ENCODE assay signal across 13 cellular contexts in the genomic region with DNA sequence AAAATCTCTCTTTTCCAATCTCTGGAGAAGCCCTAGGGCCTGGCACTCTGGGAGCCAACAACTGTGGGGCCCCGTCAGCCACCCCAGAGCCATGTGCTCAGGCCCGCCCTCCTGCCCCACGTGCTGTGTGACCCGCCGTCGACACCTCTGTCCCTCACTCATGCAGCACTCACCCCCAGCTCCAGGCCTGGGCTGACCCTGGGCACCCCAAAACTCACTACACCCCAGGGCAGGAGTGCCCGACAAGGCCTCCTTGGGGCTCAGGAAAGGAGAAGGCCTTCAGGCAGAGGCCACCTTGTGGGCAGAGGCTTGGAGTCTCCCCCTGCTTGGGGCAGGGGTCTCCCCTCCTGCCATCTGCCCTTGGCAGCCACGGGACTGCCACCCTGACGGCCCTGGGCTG. TPM values are rescaled to one million over a fixed set of nuclear protein-coding genes. Genes with fewer than 3 reads are reported as not detected.
A peak's percentile ranks its signal among the peaks of the same experiment; 100 is the strongest.
DNase-seq lines count a peak whose midpoint lies in the region; ATAC-seq, FAIRE-seq and TF ChIP-seq lines count a peak whose summit lies in the region.
"Had no signal": no experiment of that assay in that cellular context is flagged by ENCODE, and none has a peak within 500 bp of the region (broad histone marks: within the 10 kb centered on the region; RNA-seq: fewer than 3 reads in every experiment).

No MANE protein-coding gene starts in this region.

- no peak for ATAC-seq in K562
- ATAC-seq in natural killer cell treated with Interleukin-12 subunit alpha and Interleukin-12 subunit beta and Interleukin-15 and Interleukin-18, amount 100 ng/mL, for 72 hours: no peak

- POLR2A ChIA-PET in K562 (lab: Yijun Ruan, JAX): no interaction called here

- peak overlapping the region in 1 of 2 experiments; percentile 90; a peak in 2 of 4 replicates for H3K9ac ChIP-seq in K562 (ENCODE audit: insufficient read depth in 1 of 2, low read depth in 2 of 2, low read length in 2 of 2)

- no peaks in the 10 kb centered on the region for H3K9me3 ChIP-seq in K562 (replicated peaks; ENCODE audit: control insufficient read depth, insufficient read depth, low read depth, low read length)
- H3K9me3 ChIP-seq: Peyer's patch had no signal

- peaks cover 2 to 20% of the 10 kb centered on the region in 2 donors for H3K4me1 Mint-ChIP-seq in natural killer cell treated with Interleukin-12 subunit alpha and Interleukin-12 subunit beta and Interleukin-15 and Interleukin-18, amount 100 ng/mL, for 72 hours (ENCODE audit: low read depth in 2 of 2)

- no TSS peak for BruUV-seq in K562 (replicated peaks; lab: Mats Ljungman, UMichigan)

- no peak for TF ChIP-seq POLR2A in K562 (conservative IDR thresholded peaks at IDR 0.05)

- H2AFZ ChIP-seq in K562 (ENCODE audit: low read depth, low read length): no peak overlapping the region

- H3K4me1 ChIP-seq in K562 (replicated peaks in 1 of 2; ENCODE audit: control insufficient read depth in 2 of 2, insufficient read depth in 2 of 2, low read length in 2 of 2): peaks cover 16 to 98% of the 10 kb centered on the region in 2 experiments; a peak in 4 of 5 replicates

- DNase-seq in GM12864 (ENCODE audit: low read depth) (no peak), K562 (ENCODE audit: extremely low read depth in 1 of 4, low spot score in 3 of 4) (no peak), NCI-H1105 treated with DMSO at 0.1 percent for 48 hours (lab: John Stamatoyannopoulos, UW) (no peak), SHP77 treated with DMSO at 0.1 percent for 48 hours (lab: John Stamatoyannopoulos, UW) (no peak), mucosa of gallbladder (ENCODE audit: low spot score) (no peak)
- DNase-seq in natural killer cell treated with Interleukin-12 subunit alpha and Interleukin-12 subunit beta and Interleukin-15 and Interleukin-18, amount 100 ng/mL, for 72 hours (ENCODE audit: low spot score): no peak
- DNase-seq: NCI-H2227 treated with DMSO at 0.1 percent for 48 hours; stimulated activated CD4-positive, alpha-beta T cell treated with anti-CD3 and anti-CD28 coated beads, Interleukin-2, amount 100 ng/mL, for 24 hours had no signal

- CTCF ChIA-PET in K562 (lab: Yijun Ruan, JAX; ENCODE audit: low intra/inter-chr PET ratio): no interaction called here

- FAIRE-seq in K562 (lab: Jason Lieb, UNC): no peak

- 0 out of 2 replicates have a peak, but pooled peaks cover 4% of the 10 kb centered on the region for H4K20me1 ChIP-seq in K562 (replicated peaks; ENCODE audit: control insufficient read depth, insufficient read depth, low read length)

- H3K4me2 ChIP-seq in K562 (ENCODE audit: insufficient read depth, low read length): peak overlapping the region; percentile 50; the same call in 1 of the 2 replicates

- H3K4me3 Mint-ChIP-seq in natural killer cell treated with Interleukin-12 subunit alpha and Interleukin-12 subunit beta and Interleukin-15 and Interleukin-18, amount 100 ng/mL, for 72 hours: peak overlapping the region; percentile 76

- TF ChIP-seq CTCF in C4-2B (conservative IDR thresholded peaks at IDR 0.05) (no peak), GM12864 (IDR thresholded peaks at IDR 0.05; ENCODE audit: low read depth, low read length, missing control alignments) (no peak), K562 (IDR thresholded peaks at IDR 0.05 in 2 of 3, conservative IDR thresholded peaks at IDR 0.05 in 1 of 3; ENCODE audit: insufficient read depth in 2 of 3, low read depth in 1 of 3, low read length in 3 of 3) (no peak)

- no peaks in the 10 kb centered on the region for H3K36me3 ChIP-seq in K562 (ENCODE audit: control insufficient read depth, insufficient read depth, low read length)
- H3K36me3 ChIP-seq: cardiac muscle cell, Peyer's patch had no signal

- H3K27ac ChIP-seq in C4-2B (peak overlapping the region; percentile 66; the same call in 1 of the 2 replicates), K562 (ENCODE audit: extremely low read depth, low read depth, low read length) (no peak overlapping the region)
- H3K27ac ChIP-seq: cardiac muscle cell, epithelial cell of prostate, HL-60 had no signal

- intact Hi-C loops in K562 (cut with micrococcal nuclease): loop anchor here (5.0 to 10.0 kb wide), 3 partner anchors 55 to 305 kb away; a partner anchor contains a TSS

- H3K4me3 ChIP-seq in GM12864 (ENCODE audit: low read depth, low read length) (peak overlapping the region; percentile 56; the same call in 1 of the 2 replicates), K562 (no peak overlapping the region)

- H3K27ac Mint-ChIP-seq in natural killer cell treated with Interleukin-12 subunit alpha and Interleukin-12 subunit beta and Interleukin-15 and Interleukin-18, amount 100 ng/mL, for 72 hours: peak overlapping the region; percentile 87 to 88

- no peaks in the 10 kb centered on the region for H3K27me3 Mint-ChIP-seq in natural killer cell treated with Interleukin-12 subunit alpha and Interleukin-12 subunit beta and Interleukin-15 and Interleukin-18, amount 100 ng/mL, for 72 hours

- H3K9me1 ChIP-seq in K562 (ENCODE audit: control insufficient read depth, insufficient read depth, low read length): no peaks in the 10 kb centered on the region

- no peaks in the 10 kb centered on the region for H3K27me3 ChIP-seq in K562 (ENCODE audit: control insufficient read depth in 2 of 2, insufficient read depth in 2 of 2, low read length in 2 of 2)
- H3K27me3 ChIP-seq: cardiac muscle cell, Peyer's patch had no signal

- TF ChIP-seq EP300 in K562 (IDR thresholded peaks at IDR 0.05; ENCODE audit: low read length): no peak

- in situ Hi-C loops in K562 (cut with MboI): no loop called here

- 100% methylated on average over 2 of the region's 9 CpGs for WGBS in K562 (ENCODE audit: insufficient coverage, low coverage, missing lambda C conversion rate)

- no peak for TF ChIP-seq RAD21 in K562 (CRISPR knock-in tag; conservative IDR thresholded peaks at IDR 0.05 in 1 of 2, IDR thresholded peaks at IDR 0.05 in 1 of 2)

- no peaks in the 10 kb centered on the region for H3K9me3 Mint-ChIP-seq in natural killer cell treated with Interleukin-12 subunit alpha and Interleukin-12 subunit beta and Interleukin-15 and Interleukin-18, amount 100 ng/mL, for 72 hours

- H3K79me2 ChIP-seq in K562 (ENCODE audit: control insufficient read depth, insufficient read depth, low read length): peaks cover 3% of the 10 kb centered on the region; the same call in 2 of the 3 replicates

- H3K36me3 Mint-ChIP-seq in natural killer cell treated with Interleukin-12 subunit alpha and Interleukin-12 subunit beta and Interleukin-15 and Interleukin-18, amount 100 ng/mL, for 72 hours: no peaks in the 10 kb centered on the region

RNA-seq across cellular contexts. Expression of a gene that starts 5.7 kb away (rescaled TPM):
- total RNA-seq in K562 (2011; cell fraction: chromatin; rRNA removed; ENCODE audit: low replicate concordance): 13.3 and 32.0 TPM in 2 replicates
- 19.7 and 19.9 TPM in 2 replicates for total RNA-seq in K562 (2011; cell fraction: nucleolus; rRNA removed)
- total RNA-seq in K562 (2011; cell fraction: nucleoplasm; rRNA removed): 9.6 and 13.4 TPM in 2 replicates
- total RNA-seq in K562 (2014; rRNA removed): 4.9 and 6.2 TPM in 2 replicates
- total RNA-seq in K562 (2014; rRNA removed; fragmentation: Illumina TruSeq; extraction: Trizol): 2.6 and 3.1 TPM in 2 replicates
- 5.1 and 5.9 TPM in 2 replicates for total RNA-seq in K562 (2015; rRNA removed; fragmentation: Illumina TruSeq; extraction: Trizol)
- total RNA-seq in K562 (2021): 9.1 and 10.0 TPM in 2 replicates
- 3.8 and 4.1 TPM in 2 replicates for polyA plus RNA-seq in K562 (2011; rRNA removed)
- 2.8 TPM in 2 replicates for polyA plus RNA-seq in K562 (2011; cell fraction: cytosol; rRNA removed)
- polyA plus RNA-seq in K562 (2011; cell fraction: nucleus; rRNA removed): 18.2 and 29.5 TPM in 2 replicates
- polyA plus RNA-seq in K562 (2012): 9.3 and 13.7 TPM in 2 replicates
- polyA plus RNA-seq in K562 (2014; fragmentation: Illumina TruSeq; extraction: Trizol): 3.4 and 5.5 TPM in 2 replicates
- 1 to 10 TPM; 1.4 TPM for polyA plus RNA-seq in K562 (2014; fragmentation: Nextera tagmentation; extraction: Ambion mirVana)
- polyA plus RNA-seq in K562 (2014; rRNA removed): 6.0 and 6.9 TPM in 2 replicates
- polyA minus RNA-seq in K562 (2011; rRNA and poly(A)+ RNA removed): 3.1 and 4.0 TPM in 2 replicates
- 0.76 and 1.5 TPM in 2 replicates for polyA minus RNA-seq in K562 (2011; cell fraction: cytosol; rRNA and poly(A)+ RNA removed)
- 11.0 and 13.6 TPM in 2 replicates for polyA minus RNA-seq in K562 (2011; cell fraction: nucleus; rRNA and poly(A)+ RNA removed)
- 10 to 100 TPM; 13.5 to 24.6 TPM for total RNA-seq in natural killer cell treated with Interleukin-12 subunit alpha and Interleukin-12 subunit beta and Interleukin-15 and Interleukin-18, amount 100 ng/mL, for 72 hours
- 17.8 TPM for total RNA-seq in mucosa of gallbladder

RNA-seq across cellular contexts. Expression of a gene that starts 6.0 kb away (rescaled TPM):
- total RNA-seq in K562 (2011; cell fraction: chromatin; rRNA removed; ENCODE audit: low replicate concordance): 72.8 and 88.6 TPM in 2 replicates
- 122 and 189 TPM in 2 replicates for total RNA-seq in K562 (2011; cell fraction: nucleolus; rRNA removed)
- total RNA-seq in K562 (2011; cell fraction: nucleoplasm; rRNA removed): 125 and 130 TPM in 2 replicates
- total RNA-seq in K562 (2014; rRNA removed) (746 and 978 TPM in 2 replicates), K562 (2014; rRNA removed; fragmentation: Illumina TruSeq; extraction: Trizol) (839 and 887 TPM in 2 replicates), K562 (2015; rRNA removed; fragmentation: Illumina TruSeq; extraction: Trizol) (914 and 930 TPM in 2 replicates), K562 (2021) (509 and 535 TPM in 2 replicates), mucosa of gallbladder (252 TPM)
- polyA plus RNA-seq in K562 (2011; rRNA removed) (573 and 595 TPM in 2 replicates), K562 (2014; fragmentation: Illumina TruSeq; extraction: Trizol) (632 and 822 TPM in 2 replicates), K562 (2014; fragmentation: Nextera tagmentation; extraction: Ambion mirVana) (1,000 to 10,000 TPM; 2,400 to 2,480 TPM), K562 (2014; rRNA removed) (987 and 1,053 TPM in 2 replicates)
- 589 and 678 TPM in 2 replicates for polyA plus RNA-seq in K562 (2011; cell fraction: cytosol; rRNA removed)
- polyA plus RNA-seq in K562 (2011; cell fraction: nucleus; rRNA removed): 222 and 265 TPM in 2 replicates
- 689 and 2,439 TPM in 2 replicates for polyA plus RNA-seq in K562 (2012)
- 147 and 173 TPM in 2 replicates for polyA minus RNA-seq in K562 (2011; rRNA and poly(A)+ RNA removed)
- polyA minus RNA-seq in K562 (2011; cell fraction: cytosol; rRNA and poly(A)+ RNA removed): 96.7 and 103 TPM in 2 replicates
- 41.5 and 69.1 TPM in 2 replicates for polyA minus RNA-seq in K562 (2011; cell fraction: nucleus; rRNA and poly(A)+ RNA removed)
- 100 to 1,000 TPM; 187 to 224 TPM for total RNA-seq in natural killer cell treated with Interleukin-12 subunit alpha and Interleukin-12 subunit beta and Interleukin-15 and Interleukin-18, amount 100 ng/mL, for 72 hours

RNA-seq across cellular contexts. Expression of a gene that starts 8.9 kb away (rescaled TPM):
- total RNA-seq in K562 (2011; cell fraction: chromatin; rRNA removed; ENCODE audit: low replicate concordance): not detected in 2 replicates
- total RNA-seq in K562 (2011; cell fraction: nucleolus; rRNA removed): 0.39 TPM in 1 of 2 replicates, not detected in the other
- 0.61 TPM in 1 of 2 replicates, not detected in the other for total RNA-seq in K562 (2011; cell fraction: nucleoplasm; rRNA removed)
- total RNA-seq in K562 (2014; rRNA removed) (not detected in 2 replicates), K562 (2014; rRNA removed; fragmentation: Illumina TruSeq; extraction: Trizol) (not detected in 2 replicates), K562 (2015; rRNA removed; fragmentation: Illumina TruSeq; extraction: Trizol) (not detected in 2 replicates), K562 (2021) (0.24 and 0.29 TPM in 2 replicates), mucosa of gallbladder (13.9 TPM)
- polyA plus RNA-seq in K562 (2011; rRNA removed) (not detected in 2 replicates), K562 (2014; fragmentation: Illumina TruSeq; extraction: Trizol) (not detected in 2 replicates), K562 (2014; fragmentation: Nextera tagmentation; extraction: Ambion mirVana) (not detected), K562 (2014; rRNA removed) (0.18 and 0.41 TPM in 2 replicates)
- polyA plus RNA-seq in K562 (2011; cell fraction: cytosol; rRNA removed): 0.03 and 0.22 TPM in 2 replicates
- 0.25 and 0.55 TPM in 2 replicates for polyA plus RNA-seq in K562 (2011; cell fraction: nucleus; rRNA removed)
- 0.21 and 0.30 TPM in 2 replicates for polyA plus RNA-seq in K562 (2012)
- not detected in 2 replicates for polyA minus RNA-seq in K562 (2011; rRNA and poly(A)+ RNA removed)
- not detected in 2 replicates for polyA minus RNA-seq in K562 (2011; cell fraction: cytosol; rRNA and poly(A)+ RNA removed)
- not detected in 2 replicates for polyA minus RNA-seq in K562 (2011; cell fraction: nucleus; rRNA and poly(A)+ RNA removed)
- total RNA-seq in natural killer cell treated with Interleukin-12 subunit alpha and Interleukin-12 subunit beta and Interleukin-15 and Interleukin-18, amount 100 ng/mL, for 72 hours: 10 to 100 TPM; 10.5 to 15.9 TPM

RNA-seq across cellular contexts. Expression of a gene that starts 25.5 kb away (rescaled TPM):
- total RNA-seq in K562 (2011; cell fraction: chromatin; rRNA removed; ENCODE audit: low replicate concordance): 122 and 175 TPM in 2 replicates
- total RNA-seq in K562 (2011; cell fraction: nucleolus; rRNA removed): 123 and 128 TPM in 2 replicates
- 119 and 129 TPM in 2 replicates for total RNA-seq in K562 (2011; cell fraction: nucleoplasm; rRNA removed)
- 31.3 and 39.9 TPM in 2 replicates for total RNA-seq in K562 (2014; rRNA removed)
- 13.3 and 14.7 TPM in 2 replicates for total RNA-seq in K562 (2014; rRNA removed; fragmentation: Illumina TruSeq; extraction: Trizol)
- total RNA-seq in K562 (2015; rRNA removed; fragmentation: Illumina TruSeq; extraction: Trizol): 19.1 and 20.3 TPM in 2 replicates
- total RNA-seq in K562 (2021): 39.6 and 46.1 TPM in 2 replicates
- polyA plus RNA-seq in K562 (2011; rRNA removed): 37.2 and 42.2 TPM in 2 replicates
- 35.7 and 39.0 TPM in 2 replicates for polyA plus RNA-seq in K562 (2011; cell fraction: cytosol; rRNA removed)
- 197 and 242 TPM in 2 replicates for polyA plus RNA-seq in K562 (2011; cell fraction: nucleus; rRNA removed)
- polyA plus RNA-seq in K562 (2012): 22.9 and 34.4 TPM in 2 replicates
- 18.9 and 20.4 TPM in 2 replicates for polyA plus RNA-seq in K562 (2014; fragmentation: Illumina TruSeq; extraction: Trizol)
- polyA plus RNA-seq in K562 (2014; fragmentation: Nextera tagmentation; extraction: Ambion mirVana): 1 to 10 TPM; 2.6 to 4.3 TPM
- polyA plus RNA-seq in K562 (2014; rRNA removed): 40.1 and 40.2 TPM in 2 replicates
- polyA minus RNA-seq in K562 (2011; rRNA and poly(A)+ RNA removed): 25.9 and 30.6 TPM in 2 replicates
- polyA minus RNA-seq in K562 (2011; cell fraction: cytosol; rRNA and poly(A)+ RNA removed): 22.7 and 34.9 TPM in 2 replicates
- polyA minus RNA-seq in K562 (2011; cell fraction: nucleus; rRNA and poly(A)+ RNA removed): 74.0 and 79.4 TPM in 2 replicates
- total RNA-seq in natural killer cell treated with Interleukin-12 subunit alpha and Interleukin-12 subunit beta and Interleukin-15 and Interleukin-18, amount 100 ng/mL, for 72 hours: 10 to 100 TPM; 50.6 to 54.3 TPM
- total RNA-seq in mucosa of gallbladder: 60.6 TPM

RNA-seq across cellular contexts. Expression of a gene that starts 54.7 kb away (rescaled TPM):
- total RNA-seq in K562 (2011; cell fraction: chromatin; rRNA removed; ENCODE audit: low replicate concordance): 0.30 TPM in 1 of 2 replicates, not detected in the other
- total RNA-seq in K562 (2011; cell fraction: nucleolus; rRNA removed): not detected in 2 replicates
- total RNA-seq in K562 (2011; cell fraction: nucleoplasm; rRNA removed): not detected in 2 replicates
- not detected in 2 replicates for total RNA-seq in K562 (2014; rRNA removed)
- not detected in 2 replicates for total RNA-seq in K562 (2014; rRNA removed; fragmentation: Illumina TruSeq; extraction: Trizol)
- total RNA-seq in K562 (2015; rRNA removed; fragmentation: Illumina TruSeq; extraction: Trizol): not detected in 2 replicates
- not detected in 2 replicates for total RNA-seq in K562 (2021)
- polyA plus RNA-seq in K562 (2011; rRNA removed): not detected in 2 replicates
- 0.04 TPM in 1 of 2 replicates, not detected in the other for polyA plus RNA-seq in K562 (2011; cell fraction: cytosol; rRNA removed)
- polyA plus RNA-seq in K562 (2011; cell fraction: nucleus; rRNA removed): not detected in 2 replicates
- polyA plus RNA-seq in K562 (2012): 0.07 and 0.10 TPM in 2 replicates
- polyA plus RNA-seq in K562 (2014; fragmentation: Illumina TruSeq; extraction: Trizol): not detected in 2 replicates
- under 1 TPM in 1 of 2 experiments, not detected in 1; 0.04 TPM for polyA plus RNA-seq in K562 (2014; fragmentation: Nextera tagmentation; extraction: Ambion mirVana)
- polyA plus RNA-seq in K562 (2014; rRNA removed): not detected in 2 replicates
- polyA minus RNA-seq in K562 (2011; rRNA and poly(A)+ RNA removed): 0.07 TPM in 1 of 2 replicates, not detected in the other
- polyA minus RNA-seq in K562 (2011; cell fraction: cytosol; rRNA and poly(A)+ RNA removed): not detected in 2 replicates
- not detected in 2 replicates for polyA minus RNA-seq in K562 (2011; cell fraction: nucleus; rRNA and poly(A)+ RNA removed)
- 10 to 100 TPM; 14.1 to 14.8 TPM for total RNA-seq in natural killer cell treated with Interleukin-12 subunit alpha and Interleukin-12 subunit beta and Interleukin-15 and Interleukin-18, amount 100 ng/mL, for 72 hours
- 8.6 TPM for total RNA-seq in mucosa of gallbladder
